8 cellular contexts compared by ENCODE assay signal in the genomic region with DNA sequence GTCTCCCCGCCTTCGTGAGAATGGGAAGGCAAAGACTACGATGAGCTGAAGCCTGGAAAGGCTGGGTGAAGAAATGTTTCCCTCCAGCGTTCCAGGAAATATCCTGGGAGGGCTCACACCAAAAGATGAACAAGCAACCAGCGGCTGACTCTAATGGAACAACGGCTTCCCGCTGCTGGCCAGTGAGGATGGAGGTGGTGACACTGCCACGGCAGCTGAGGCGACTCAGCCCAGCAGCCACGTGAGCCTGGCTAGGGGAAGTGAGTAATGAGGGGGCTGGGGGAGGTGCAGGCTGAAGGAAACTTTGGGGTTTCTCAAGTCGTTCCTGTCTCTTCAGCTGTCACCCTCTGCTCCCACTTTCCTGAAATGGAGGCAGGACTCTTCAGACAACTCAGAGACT.
DNase-seq lines count a peak whose midpoint lies in the region; ATAC-seq and TF ChIP-seq lines count a peak whose summit lies in the region.

No MANE protein-coding gene starts in this region.

- TF ChIP-seq CTCF in GM20000 (IDR thresholded peaks at IDR 0.05; ENCODE audit: extremely low read depth, missing control alignments) = no peak
- TF ChIP-seq CTCF in mammary epithelial cell (conservative IDR thresholded peaks at IDR 0.05 in 1 of 2, IDR thresholded peaks at IDR 0.05 in 1 of 2; ENCODE audit: extremely low read depth in 1 of 2, insufficient read depth in 1 of 2, low read depth in 1 of 2, low read length in 2 of 2) = no peak
- no peak for TF ChIP-seq CTCF in omental fat pad (IDR thresholded peaks at IDR 0.05)

- ATAC-seq in omental fat pad (ENCODE audit: low FRiP score) = peak; percentile 31

- no peak overlapping the region for H3K4me2 ChIP-seq in mammary epithelial cell (ENCODE audit: insufficient read depth, low read depth, low read length)

- no peaks in the 10 kb centered on the region for H3K79me2 ChIP-seq in mammary epithelial cell (ENCODE audit: insufficient read depth, low read length)

- CTCF ChIA-PET in mammary epithelial cell (lab: Charles Lee; ENCODE audit: low non-redundant PET) = no interaction called here

- no peaks in the 10 kb centered on the region for H3K9me3 ChIP-seq in mammary epithelial cell (replicated peaks; ENCODE audit: insufficient read depth, low read length)

- in situ Hi-C loops in mammary epithelial cell (cut with MboI; ENCODE audit: low sequenced_read_pairs in 2 of 2) = no loop called here

- no peak overlapping the region for H3K9ac ChIP-seq in mammary epithelial cell (ENCODE audit: insufficient read depth, low read length)

- H3K27ac ChIP-seq in mammary epithelial cell (ENCODE audit: insufficient read depth, low read depth, low read length) = no peak overlapping the region

- no peaks in the 10 kb centered on the region for H3K27me3 ChIP-seq in mammary epithelial cell (ENCODE audit: insufficient read depth, low read length)

- no peak overlapping the region for H2AFZ ChIP-seq in mammary epithelial cell (ENCODE audit: low read depth, low read length)

- dilution Hi-C loops in mammary epithelial cell (cut with HindIII; ENCODE audit: low sequenced_read_pairs) = loop anchor here (25.0 kb wide), 1 partner anchor 382 kb away; no protein-coding TSS in a partner anchor

- H3K4me1 ChIP-seq in mammary epithelial cell (ENCODE audit: insufficient read depth, low read length) = no peaks in the 10 kb centered on the region

- intact Hi-C loops in mammary epithelial cell (cut with micrococcal nuclease) = no loop called here

- no peaks in the 10 kb centered on the region for H3K36me3 ChIP-seq in mammary epithelial cell (ENCODE audit: insufficient read depth, low read length)

- no TSS peak for BruUV-seq in mammary epithelial cell (replicated peaks; lab: Mats Ljungman, UMichigan)

- DNase-seq in AG20443 (ENCODE audit: low spot score) (peak; percentile 79), GM20000 (ENCODE audit: low spot score) (peak; percentile 57), NCI-H226 (peak; percentile 10), mammary epithelial cell (peak; percentile 17), omental fat pad (ENCODE audit: low spot score) (no peak), T1000 (lab: John Stamatoyannopoulos, UW) (no peak), cerebellum (ENCODE audit: low spot score) (no peak), DMS 273 (lab: John Stamatoyannopoulos, UW; ENCODE audit: unreplicated experiment) (no peak)

- WGBS in mammary epithelial cell (ENCODE audit: low coverage, missing lambda C conversion rate) = 95% methylated on average over 11 of the region's 11 CpGs

- no peaks in the 10 kb centered on the region for H4K20me1 ChIP-seq in mammary epithelial cell (ENCODE audit: insufficient read depth, low read length)

- H3K4me3 ChIP-seq in mammary epithelial cell (replicated peaks in 1 of 3; ENCODE audit: insufficient read depth in 1 of 3, low read depth in 2 of 3, low read length in 3 of 3) = no peak overlapping the region

Comparison
In these comparisons a context has a peak if more than half of its experiments do, and no peak if none do; other contexts are left out.
1. DNase-seq: peak in AG20443 (single experiment), GM20000 (single experiment), NCI-H226 (single experiment) and mammary epithelial cell (single experiment); none in omental fat pad (single experiment), T1000 (single experiment), cerebellum (single experiment) and DMS 273 (single experiment).